Comparison of ENCODE assay signal across 18 cellular contexts in the genomic region with DNA sequence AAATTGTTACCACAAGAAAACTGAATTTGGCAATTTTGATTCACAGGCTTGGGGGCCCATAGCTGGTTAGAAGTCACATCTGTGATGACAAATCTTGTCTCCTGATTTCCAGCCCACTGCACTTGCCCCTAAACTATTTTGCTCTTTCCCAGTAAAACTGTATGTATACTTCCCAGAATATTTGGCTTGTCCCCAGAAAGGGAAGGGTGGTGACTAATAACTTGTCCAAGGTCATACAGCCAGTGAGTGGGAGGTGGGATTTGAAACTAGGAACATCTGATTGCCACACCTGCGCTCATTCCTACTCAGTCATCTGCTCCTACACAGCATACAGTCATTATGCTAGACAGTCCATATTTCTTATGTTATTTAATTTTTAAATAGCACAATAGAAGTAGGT.
DNase-seq lines count a peak whose midpoint lies in the region; ATAC-seq and TF ChIP-seq lines count a peak whose summit lies in the region.
"Had no signal": no experiment of that assay in that cellular context is flagged by ENCODE, and none has a peak within 500 bp of the region (broad histone marks: within the 10 kb centered on the region; RNA-seq: fewer than 3 reads in every experiment).

No MANE protein-coding gene starts in this region.

- H3K4me1 ChIP-seq in HCT116 (ENCODE audit: control insufficient read depth in 1 of 2, insufficient read depth in 2 of 2, low read length in 2 of 2): peaks cover 2 to 11% of the 10 kb centered on the region in 2 experiments; a peak in 2 of 4 replicates
- H3K4me1 ChIP-seq: BLaER1 treated with 17β-estradiol and CSF1 and Interleukin-3, amounts not matched to agents 10 nM and 100 nM had no signal

- H3K9me2 ChIP-seq in HCT116 (ENCODE audit: insufficient read depth): no peaks in the 10 kb centered on the region

- no peak for TF ChIP-seq RAD21 in HCT116 (IDR thresholded peaks at IDR 0.05; ENCODE audit: low read depth)

- H3K4me3 ChIP-seq in HCT116 (replicated peaks in 1 of 2; ENCODE audit: low read depth in 1 of 2, low read length in 2 of 2): no peak overlapping the region
- H3K4me3 ChIP-seq in fibroblast of mammary gland (ENCODE audit: control insufficient read depth, low read depth, low read length): no peak overlapping the region
- H3K4me3 ChIP-seq: BLaER1 treated with 17β-estradiol and CSF1 and Interleukin-3, amounts not matched to agents 10 nM and 100 nM; GM23248 had no signal

- no peak overlapping the region for H3K27ac Mint-ChIP-seq in natural killer cell treated with Interleukin-12 subunit alpha and Interleukin-12 subunit beta and Interleukin-15 and Interleukin-18, amount 100 ng/mL, for 72 hours
- H3K27ac Mint-ChIP-seq: B cell; CD8-positive, alpha-beta T cell had no signal

- BruUV-seq in HCT116 (replicated peaks; lab: Mats Ljungman, UMichigan): no TSS peak

- H3K79me2 ChIP-seq in HCT116 (ENCODE audit: insufficient read depth, low read length): no peaks in the 10 kb centered on the region

- no peak for TF ChIP-seq POLR2A in HCT116 (IDR thresholded peaks at IDR 0.05; ENCODE audit: borderline replicate concordance, extremely low read depth, insufficient read depth, insufficient read length)

- DNase-seq in Caki2 (ENCODE audit: low read depth): peak; percentile 44
- no peak for DNase-seq in HCT116 (ENCODE audit: low read depth, low spot score)
- peak; percentile 49 for DNase-seq in RKO (ENCODE audit: low spot score)
- DNase-seq in fibroblast of mammary gland (ENCODE audit: low read depth): peak; percentile 23
- no peak for DNase-seq in islet precursor cell
- no peak for DNase-seq in AG20443 (ENCODE audit: low spot score)
- DNase-seq in stimulated activated CD4-positive, alpha-beta T cell treated with anti-CD3 and anti-CD28 coated beads, Interleukin-2, amount 100 ng/mL, for 24 hours: no peak
- DNase-seq in natural killer cell treated with Interleukin-12 subunit alpha and Interleukin-12 subunit beta and Interleukin-15 and Interleukin-18, amount 100 ng/mL, for 72 hours (ENCODE audit: low spot score): no peak
- DNase-seq: 8988T; CD8-positive, alpha-beta T cell; COR-L47; GDM1; GM23248; IMR-90; KBM-7 had no signal

- H4K20me1 ChIP-seq in HCT116 (ENCODE audit: insufficient read depth): no peaks in the 10 kb centered on the region
- H4K20me1 ChIP-seq: BLaER1 treated with 17β-estradiol and CSF1 and Interleukin-3, amounts not matched to agents 10 nM and 100 nM had no signal

- CTCF ChIA-PET in HCT116 (lab: Charles Lee): interaction anchor here (1.6 kb wide), 1 partner anchor 17 kb away, joined by 3 read pairs; no protein-coding TSS in a partner anchor

- H2AFZ ChIP-seq in HCT116 (ENCODE audit: low read depth, low read length, poor library complexity, severe bottlenecking): no peak overlapping the region
- H2AFZ ChIP-seq: GM23248 had no signal

- no peaks in the 10 kb centered on the region for H3K4me1 Mint-ChIP-seq in natural killer cell treated with Interleukin-12 subunit alpha and Interleukin-12 subunit beta and Interleukin-15 and Interleukin-18, amount 100 ng/mL, for 72 hours (ENCODE audit: low read depth in 2 of 2)
- H3K4me1 Mint-ChIP-seq: B cell had no signal

- TF ChIP-seq CTCF in HCT116 (IDR thresholded peaks at IDR 0.05 in 2 of 3, conservative IDR thresholded peaks at IDR 0.05 in 1 of 3; ENCODE audit: borderline replicate concordance in 1 of 3, insufficient read depth in 1 of 3, low read depth in 2 of 3, low read length in 2 of 3) (no peak), fibroblast of mammary gland (conservative IDR thresholded peaks at IDR 0.05; ENCODE audit: control insufficient read depth, insufficient read depth, low read depth, low read length) (no peak)

- in situ Hi-C loops in Caki2 (cut with HindIII; ENCODE audit: low pct_unique_long_range_greater_than_20kb, low sequenced_read_pairs): no loop called here

- no peak for ATAC-seq in HCT116
- no peak for ATAC-seq in natural killer cell treated with Interleukin-12 subunit alpha and Interleukin-12 subunit beta and Interleukin-15 and Interleukin-18, amount 100 ng/mL, for 72 hours
- ATAC-seq: CD8-positive, alpha-beta T cell had no signal

- H3K27me3 ChIP-seq in HCT116 (ENCODE audit: insufficient read depth, low read length): 0 out of 2 replicates have a peak, but pooled peaks cover 6% of the 10 kb centered on the region
- H3K27me3 ChIP-seq: BLaER1 treated with 17β-estradiol and CSF1 and Interleukin-3, amounts not matched to agents 10 nM and 100 nM had no signal

- no peak overlapping the region for H3K27ac ChIP-seq in HCT116 (ENCODE audit: low read depth, low read length)
- H3K27ac ChIP-seq: BLaER1 treated with 17β-estradiol and CSF1 and Interleukin-3, amounts not matched to agents 10 nM and 100 nM; GM23248; HL-60 had no signal

- POLR2A ChIA-PET in HCT116 (lab: Charles Lee): no interaction called here

- intact Hi-C loops in HCT116 (cut with micrococcal nuclease): no loop called here

- H3K27me3 Mint-ChIP-seq in natural killer cell treated with Interleukin-12 subunit alpha and Interleukin-12 subunit beta and Interleukin-15 and Interleukin-18, amount 100 ng/mL, for 72 hours: no peaks in the 10 kb centered on the region
- H3K27me3 Mint-ChIP-seq: B cell had no signal

- no peaks in the 10 kb centered on the region for H3K36me3 Mint-ChIP-seq in natural killer cell treated with Interleukin-12 subunit alpha and Interleukin-12 subunit beta and Interleukin-15 and Interleukin-18, amount 100 ng/mL, for 72 hours
- H3K36me3 Mint-ChIP-seq: CD8-positive, alpha-beta T cell had no signal

- peak overlapping the region; percentile 12; the same call in 1 of the 2 replicates for H3K4me2 ChIP-seq in HCT116 (ENCODE audit: low read length)
- H3K4me2 ChIP-seq: BLaER1 treated with 17β-estradiol and CSF1 and Interleukin-3, amounts not matched to agents 10 nM and 100 nM had no signal

- H3K9ac ChIP-seq in HCT116 (ENCODE audit: low read length): no peak overlapping the region
- H3K9ac ChIP-seq: BLaER1 treated with 17β-estradiol and CSF1 and Interleukin-3, amounts not matched to agents 10 nM and 100 nM; GM23248 had no signal

- H3K9me3 Mint-ChIP-seq in natural killer cell treated with Interleukin-12 subunit alpha and Interleukin-12 subunit beta and Interleukin-15 and Interleukin-18, amount 100 ng/mL, for 72 hours: peaks cover 2% of the 10 kb centered on the region
- H3K9me3 Mint-ChIP-seq: CD8-positive, alpha-beta T cell had no signal

- RAD21 ChIA-PET in HCT116 (lab: Charles Lee; ENCODE audit: low non-redundant PET in 1 of 2, low total read pairs in 2 of 2, uncharacterized antibody in 2 of 2, unreplicated experiment in 2 of 2): no interaction called here

- H3K36me3 ChIP-seq in HCT116 (ENCODE audit: control insufficient read depth in 1 of 2, insufficient read depth in 2 of 2, low read length in 2 of 2): no peaks in the 10 kb centered on the region
- H3K36me3 ChIP-seq: BLaER1 treated with 17β-estradiol and CSF1 and Interleukin-3, amounts not matched to agents 10 nM and 100 nM had no signal

- H3K4me3 Mint-ChIP-seq in natural killer cell treated with Interleukin-12 subunit alpha and Interleukin-12 subunit beta and Interleukin-15 and Interleukin-18, amount 100 ng/mL, for 72 hours: no peak overlapping the region
- H3K4me3 Mint-ChIP-seq: B cell; CD8-positive, alpha-beta T cell had no signal

- no peaks in the 10 kb centered on the region for H3K9me3 ChIP-seq in HCT116 (ENCODE audit: control insufficient read depth in 1 of 2, insufficient read depth in 1 of 2, low read depth in 1 of 2, low read length in 2 of 2)

TF ChIP-seq in HCT116, 20 proteins besides CTCF, POLR2A, EP300 and RAD21:
- TF ChIP-seq FOSL1 (IDR thresholded peaks at IDR 0.05; ENCODE audit: low read depth) (no peak), CBX3 (IDR thresholded peaks at IDR 0.05; ENCODE audit: low read depth) (no peak), POLR2AphosphoS5 (IDR thresholded peaks at IDR 0.05; ENCODE audit: low read depth, low read length) (no peak), ELF1 (IDR thresholded peaks at IDR 0.05; ENCODE audit: borderline replicate concordance, low read depth) (no peak), JUND (IDR thresholded peaks at IDR 0.05) (no peak), TCF7L2 (IDR thresholded peaks at IDR 0.05; ENCODE audit: borderline replicate concordance, extremely low read depth, insufficient read depth, insufficient read length) (no peak)
- TF ChIP-seq, protein P1, sequence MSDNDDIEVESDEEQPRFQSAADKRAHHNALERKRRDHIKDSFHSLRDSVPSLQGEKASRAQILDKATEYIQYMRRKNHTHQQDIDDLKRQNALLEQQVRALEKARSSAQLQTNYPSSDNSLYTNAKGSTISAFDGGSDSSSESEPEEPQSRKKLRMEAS (IDR thresholded peaks at IDR 0.05): no peak
- TF ChIP-seq, protein P2, sequence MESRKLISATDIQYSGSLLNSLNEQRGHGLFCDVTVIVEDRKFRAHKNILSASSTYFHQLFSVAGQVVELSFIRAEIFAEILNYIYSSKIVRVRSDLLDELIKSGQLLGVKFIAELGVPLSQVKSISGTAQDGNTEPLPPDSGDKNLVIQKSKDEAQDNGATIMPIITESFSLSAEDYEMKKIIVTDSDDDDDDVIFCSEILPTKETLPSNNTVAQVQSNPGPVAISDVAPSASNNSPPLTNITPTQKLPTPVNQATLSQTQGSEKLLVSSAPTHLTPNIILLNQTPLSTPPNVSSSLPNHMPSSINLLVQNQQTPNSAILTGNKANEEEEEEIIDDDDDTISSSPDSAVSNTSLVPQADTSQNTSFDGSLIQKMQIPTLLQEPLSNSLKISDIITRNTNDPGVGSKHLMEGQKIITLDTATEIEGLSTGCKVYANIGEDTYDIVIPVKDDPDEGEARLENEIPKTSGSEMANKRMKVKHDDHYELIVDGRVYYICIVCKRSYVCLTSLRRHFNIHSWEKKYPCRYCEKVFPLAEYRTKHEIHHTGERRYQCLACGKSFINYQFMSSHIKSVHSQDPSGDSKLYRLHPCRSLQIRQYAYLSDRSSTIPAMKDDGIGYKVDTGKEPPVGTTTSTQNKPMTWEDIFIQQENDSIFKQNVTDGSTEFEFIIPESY (IDR thresholded peaks at IDR 0.05; ENCODE audit: extremely low read depth, insufficient replicate concordance, low read length): no peak

Comparison
In these comparisons a context has a peak if more than half of its experiments do, and no peak if none do; other contexts are left out.
1. DNase-seq: peak in Caki2 (single experiment), RKO (single experiment) and fibroblast of mammary gland (single experiment); none in HCT116 (single experiment), islet precursor cell (single experiment), AG20443 (single experiment), stimulated activated CD4-positive, alpha-beta T cell treated with anti-CD3 and anti-CD28 coated beads, Interleukin-2, amount 100 ng/mL, for 24 hours (0 of 2) and natural killer cell treated with Interleukin-12 subunit alpha and Interleukin-12 subunit beta and Interleukin-15 and Interleukin-18, amount 100 ng/mL, for 72 hours (single experiment).